28 cellular contexts compared by ENCODE assay signal in the genomic region with DNA sequence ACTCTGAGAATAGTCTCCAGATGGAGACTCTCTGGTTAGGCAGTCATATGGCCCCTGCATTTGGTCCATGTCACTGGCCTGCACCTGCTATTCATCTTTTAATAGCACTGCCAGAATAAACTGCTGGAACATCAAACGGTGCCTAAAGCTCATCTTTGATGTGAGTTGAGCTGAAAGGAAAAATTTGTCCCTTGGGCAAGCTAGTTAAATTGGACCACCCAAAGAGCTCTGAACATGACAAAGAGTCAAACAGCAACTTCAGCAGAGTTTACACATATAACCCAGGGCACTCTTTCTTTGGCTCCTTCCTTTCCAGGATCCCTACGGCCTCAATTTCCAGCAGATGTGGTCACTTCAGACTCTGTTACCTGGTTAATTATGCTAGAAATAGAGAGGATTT.
"Had no signal": no experiment of that assay in that cellular context is flagged by ENCODE, and none has a peak within 500 bp of the region (broad histone marks: within the 10 kb centered on the region; RNA-seq: fewer than 3 reads in every experiment).

No MANE protein-coding gene starts in this region.

- DNase-seq: activated CD4-positive, alpha-beta T cell treated with anti-CD3 and anti-CD28 coated beads, Interleukin-2, amount 10 ng/mL, durations not matched to agents 24 days and 14 days; activated CD4-positive, alpha-beta T cell treated with anti-CD3 and anti-CD28 coated beads, Interleukin-2, amount 50 U/mL, for 4 hours; activated CD8-positive, alpha-beta T cell treated with anti-CD3 and anti-CD28 coated beads for 36 hours; activated gamma-delta T cell; activated naive CD4-positive, alpha-beta T cell treated with Interleukin-2 at 50 U/mL for 16 hours; activated T-cell treated with anti-CD3 and anti-CD28 coated beads, Interleukin-2, amount 50 U/mL, for 24 hours; aorta; brain microvascular endothelial cell; central memory CD4-positive, alpha-beta T cell; NCI-H1092 treated with DMSO at 0.1 percent for 48 hours; NCI-H1417; NCI-H1930; NCI-H2081 treated with DMSO at 0.1 percent for 48 hours; NCI-H345; NCI-H524 treated with DMSO at 0.1 percent for 48 hours; PC-3; Peyer's patch; RPMI8226; SHP77 treated with DMSO at 0.1 percent for 48 hours; SW 1271; T-helper 1 cell; T-helper 2 cell; T-helper 9 cell; WERI-Rb-1 had no signal

- H3K27me3 Mint-ChIP-seq: activated CD4-positive, alpha-beta T cell treated with anti-CD3 and anti-CD28 coated beads, Interleukin-2, amount 10 ng/mL, durations not matched to agents 24 days and 14 days; activated CD8-positive, alpha-beta T cell treated with anti-CD3 and anti-CD28 coated beads for 36 hours; activated T-cell treated with anti-CD3 and anti-CD28 coated beads, Interleukin-2, amount 50 U/mL, for 24 hours had no signal

- H3K27ac Mint-ChIP-seq: activated CD4-positive, alpha-beta T cell treated with anti-CD3 and anti-CD28 coated beads, Interleukin-2, amount 10 ng/mL, durations not matched to agents 24 days and 14 days; activated CD8-positive, alpha-beta T cell treated with anti-CD3 and anti-CD28 coated beads for 36 hours; activated naive CD4-positive, alpha-beta T cell treated with anti-CD3 and anti-CD28 coated beads, Interleukin-2, amount 50 U/mL, for 72 hours; activated T-cell treated with anti-CD3 and anti-CD28 coated beads, Interleukin-2, amount 50 U/mL, for 24 hours; activated T-helper 2 cell treated with anti-CD3 and anti-CD28 coated beads, Interferon-gamma antibody, Interleukin-2, Interleukin-4, amounts not matched to agents 10 μg/mL and 5 μg/mL and 100 μg/mL, durations not matched to agents 14 hours and 24 hours and 36 hours had no signal

- H3K36me3 ChIP-seq: brain microvascular endothelial cell, Peyer's patch, WERI-Rb-1 had no signal

- H3K4me1 ChIP-seq: Peyer's patch had no signal

- H3K9me3 ChIP-seq: Peyer's patch had no signal

- FAIRE-seq: K562 had no signal

- H3K4me1 Mint-ChIP-seq: activated CD4-positive, alpha-beta T cell treated with anti-CD3 and anti-CD28 coated beads, Interleukin-2, amount 10 ng/mL, durations not matched to agents 24 days and 14 days had no signal

- H3K36me3 Mint-ChIP-seq: activated naive CD4-positive, alpha-beta T cell treated with anti-CD3 and anti-CD28 coated beads, Interleukin-2, amount 50 U/mL, for 72 hours had no signal

- H3K27me3 ChIP-seq: brain microvascular endothelial cell, Peyer's patch had no signal

- H3K4me3 ChIP-seq: K562, Peyer's patch had no signal

- H3K4me3 Mint-ChIP-seq: activated CD4-positive, alpha-beta T cell treated with anti-CD3 and anti-CD28 coated beads, Interleukin-2, amount 10 ng/mL, durations not matched to agents 24 days and 14 days; activated CD8-positive, alpha-beta T cell treated with anti-CD3 and anti-CD28 coated beads for 36 hours; activated T-cell treated with anti-CD3 and anti-CD28 coated beads, Interleukin-2, amount 50 U/mL, for 24 hours had no signal

- ATAC-seq: activated CD8-positive, alpha-beta T cell treated with anti-CD3 and anti-CD28 coated beads for 36 hours; activated naive CD4-positive, alpha-beta T cell treated with anti-CD3 and anti-CD28 coated beads, Interleukin-2, amount 50 U/mL, for 72 hours; K562; PC-3; SK-N-SH treated with all-trans-retinoic acid at 6 μM for 48 hours had no signal

- H3K27ac ChIP-seq: brain microvascular endothelial cell, Peyer's patch, WERI-Rb-1 had no signal
